12 cellular contexts compared by ENCODE assay signal in the genomic region with DNA sequence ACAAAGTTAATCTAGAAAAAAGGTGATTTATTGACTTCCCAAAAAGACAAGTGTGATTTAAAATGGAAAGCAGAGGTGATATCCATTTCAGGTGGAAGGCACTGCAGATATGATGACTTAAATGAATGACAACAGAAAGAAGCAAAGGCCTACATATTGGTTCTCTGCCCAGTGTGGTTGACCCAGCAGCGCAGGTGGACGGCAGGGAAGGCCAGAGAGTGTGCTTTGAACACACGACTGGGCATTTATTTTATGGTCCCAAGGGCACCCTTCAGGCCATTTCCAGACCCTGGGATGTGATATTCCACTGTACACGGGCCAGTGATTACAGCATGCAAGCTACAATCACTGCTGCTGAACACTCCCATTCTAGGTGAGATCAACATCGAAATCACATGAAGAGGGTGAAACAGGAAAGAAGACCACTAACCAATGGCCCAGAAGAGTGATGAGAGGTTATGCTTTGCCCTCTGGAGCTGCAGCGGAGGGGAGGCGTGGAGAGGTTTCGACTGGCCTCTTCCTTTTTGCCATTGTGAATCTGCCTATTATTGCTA. TPM values are rescaled to one million over a fixed set of nuclear protein-coding genes. Genes with fewer than 3 reads are reported as not detected.
DNase-seq lines count a peak whose midpoint lies in the region; ATAC-seq and TF ChIP-seq lines count a peak whose summit lies in the region.
"Had no signal": no experiment of that assay in that cellular context is flagged by ENCODE, and none has a peak within 500 bp of the region (broad histone marks: within the 10 kb centered on the region; RNA-seq: fewer than 3 reads in every experiment).

No MANE protein-coding gene starts in this region.

- H3K9me3 ChIP-seq in ascending aorta (no peaks in the 10 kb centered on the region), esophagus muscularis mucosa (no peaks in the 10 kb centered on the region)
- H3K9me3 ChIP-seq: BLaER1 treated with 17β-estradiol and CSF1 and Interleukin-3, amounts not matched to agents 10 nM and 100 nM had no signal

- TF ChIP-seq EP300 in esophagus muscularis mucosa (IDR thresholded peaks at IDR 0.05): no peak

- no peaks in the 10 kb centered on the region for H3K4me1 ChIP-seq in ascending aorta
- H3K4me1 ChIP-seq in esophagus muscularis mucosa: no peaks in the 10 kb centered on the region
- H3K4me1 ChIP-seq: BLaER1 treated with 17β-estradiol and CSF1 and Interleukin-3, amounts not matched to agents 10 nM and 100 nM had no signal

- TF ChIP-seq CTCF in ascending aorta (IDR thresholded peaks at IDR 0.05): no peak
- TF ChIP-seq CTCF in esophagus muscularis mucosa (IDR thresholded peaks at IDR 0.05): no peak

- no peak for DNase-seq in epithelial cell of prostate (ENCODE audit: low read depth, low spot score)
- DNase-seq in ascending aorta (ENCODE audit: low spot score in 2 of 2): no peak
- no peak for DNase-seq in stimulated activated naive CD4-positive, alpha-beta T cell (lab: John Stamatoyannopoulos, UW)
- DNase-seq in esophagus muscularis mucosa (ENCODE audit: extremely low spot score): no peak
- DNase-seq in AG08396 (ENCODE audit: low spot score): no peak
- DNase-seq: activated CD4-positive, alpha-beta T cell treated with anti-CD3 and anti-CD28 coated beads, Interleukin-2, amount 50 U/mL, for 4 hours; NCI-H2171; substantia nigra had no signal

- H3K27me3 ChIP-seq in ascending aorta (no peaks in the 10 kb centered on the region), esophagus muscularis mucosa (no peaks in the 10 kb centered on the region)
- H3K27me3 ChIP-seq: BLaER1 treated with 17β-estradiol and CSF1 and Interleukin-3, amounts not matched to agents 10 nM and 100 nM had no signal

- peak; percentile 30 for ATAC-seq in GM18498 (IDR thresholded peaks at IDR 0.05; ENCODE audit: unreplicated experiment)
- peak; percentile 5 for ATAC-seq in GM21381 (IDR thresholded peaks at IDR 0.05; ENCODE audit: unreplicated experiment)
- peak; percentile 1 for ATAC-seq in HG02981 (IDR thresholded peaks at IDR 0.05; ENCODE audit: unreplicated experiment)

- no peak for TF ChIP-seq POLR2A in esophagus muscularis mucosa (IDR thresholded peaks at IDR 0.05; ENCODE audit: low read depth)

- intact Hi-C loops in ascending aorta (cut with DNase I): no loop called here
- intact Hi-C loops in esophagus muscularis mucosa (cut with DNase I): no loop called here

- WGBS in esophagus muscularis mucosa: 95% methylated on average over 8 of the region's 8 CpGs

- H3K36me3 ChIP-seq in ascending aorta (peaks cover 16 to 20% of the 10 kb centered on the region in 2 donors), esophagus muscularis mucosa (peaks cover 0 to 23% (median 10%) of the 10 kb centered on the region in 4 donors)

- H3K27ac ChIP-seq in epithelial cell of prostate (peak overlapping the region; percentile 6), ascending aorta (no peak overlapping the region), esophagus muscularis mucosa (replicated peaks in 1 of 4) (no peak overlapping the region)
- H3K27ac ChIP-seq: BLaER1 treated with 17β-estradiol and CSF1 and Interleukin-3, amounts not matched to agents 10 nM and 100 nM had no signal

- H3K4me3 ChIP-seq in ascending aorta (no peak overlapping the region), esophagus muscularis mucosa (no peak overlapping the region)
- H3K4me3 ChIP-seq: BLaER1 treated with 17β-estradiol and CSF1 and Interleukin-3, amounts not matched to agents 10 nM and 100 nM had no signal

RNA-seq across cellular contexts. Expression of a gene that starts 33.8 kb away (rescaled TPM):
- total RNA-seq in ascending aorta (13.6 TPM), esophagus muscularis mucosa (10 to 100 TPM in 1 of 4 donors, 1 to 10 TPM in 3; 5.7 to 23.3 (median 7.9) TPM)
